11 cellular contexts compared by ENCODE assay signal in genomic region chr13:110311721-110312668, GRCh38. TPM values are rescaled to one million over a fixed set of nuclear protein-coding genes. Genes with fewer than 3 reads are reported as not detected.
A peak's percentile ranks its signal among the peaks of the same experiment; 100 is the strongest.
DNase-seq lines count a peak whose midpoint lies in the region; ATAC-seq and TF ChIP-seq lines count a peak whose summit lies in the region.
"Had no signal": no experiment of that assay in that cellular context is flagged by ENCODE, and none has a peak within 500 bp of the region (broad histone marks: within the 10 kb centered on the region; RNA-seq: fewer than 3 reads in every experiment).

No MANE protein-coding gene starts in this region.

- BruUV-seq in A673 (replicated peaks; lab: Mats Ljungman, UMichigan), result no TSS peak

- no peaks in the 10 kb centered on the region for H3K27me3 ChIP-seq in A673 (replicated peaks; ENCODE audit: insufficient read depth, low read depth, low read length, poor library complexity)
- no peaks in the 10 kb centered on the region for H3K27me3 ChIP-seq in prostate gland (replicated peaks; ENCODE audit: insufficient read depth)

- H3K27ac ChIP-seq in A673 (ENCODE audit: low read depth, low read length, poor library complexity, severe bottlenecking) (peak overlapping the region; percentile 37), prostate gland (peak overlapping the region; percentile 86 to 91)

- H3K9me3 ChIP-seq in A673 (ENCODE audit: low read depth, low read length, poor library complexity, severe bottlenecking) (no peaks in the 10 kb centered on the region), prostate gland (no peaks in the 10 kb centered on the region)

- 64% methylated on average over 23 of the region's 23 CpGs for WGBS in prostate gland

- peaks cover 9% of the 10 kb centered on the region for H3K36me3 ChIP-seq in A673 (ENCODE audit: insufficient read depth, low read length, poor library complexity, severe bottlenecking)
- no peaks in the 10 kb centered on the region for H3K36me3 ChIP-seq in prostate gland

- POLR2A ChIA-PET in A673 (lab: Charles Lee; ENCODE audit: low non-redundant PET), result no interaction called here

- no peak for DNase-seq in A673 (ENCODE audit: low spot score)
- peak; percentile 64 for DNase-seq in amniotic epithelial cell (ENCODE audit: low read depth)
- DNase-seq in left ventricle myocardium superior, result peak; percentile 45
- DNase-seq in prostate gland (ENCODE audit: low spot score), result no peak
- no peak for DNase-seq in SW480 (ENCODE audit: low spot score)
- DNase-seq: occipital lobe; stimulated activated CD4-positive, alpha-beta T cell treated with anti-CD3 and anti-CD28 coated beads, Interleukin-4, amount 100 ng/mL, for 4 hours; stimulated activated naive CD8-positive, alpha-beta T cell treated with anti-CD3 and anti-CD28 coated beads, Interleukin-15, amount 100 ng/mL, for 72 hours had no signal

- TF ChIP-seq POLR2A in prostate gland (IDR thresholded peaks at IDR 0.05), result no peak

- no peak for ATAC-seq in left ventricle myocardium superior
- ATAC-seq in GM19328 (IDR thresholded peaks at IDR 0.05; ENCODE audit: unreplicated experiment), result no peak
- ATAC-seq in GM18520 (IDR thresholded peaks at IDR 0.05; ENCODE audit: unreplicated experiment), result no peak
- ATAC-seq in GM18868 (IDR thresholded peaks at IDR 0.05; ENCODE audit: unreplicated experiment), result no peak
- ATAC-seq: stimulated activated naive CD8-positive, alpha-beta T cell treated with anti-CD3 and anti-CD28 coated beads, Interleukin-15, amount 100 ng/mL, for 72 hours had no signal

- H3K4me1 ChIP-seq in A673 (ENCODE audit: insufficient read depth, low read length, poor library complexity, severe bottlenecking), result peaks cover 40% of the 10 kb centered on the region
- H3K4me1 ChIP-seq in prostate gland (replicated peaks), result no peaks in the 10 kb centered on the region

- CTCF ChIA-PET in A673 (lab: Charles Lee), result no interaction called here

- no peak for TF ChIP-seq CTCF in A673 (conservative IDR thresholded peaks at IDR 0.05; ENCODE audit: low read depth, low read length)
- no peak for TF ChIP-seq CTCF in prostate gland (IDR thresholded peaks at IDR 0.05)

- H3K4me3 ChIP-seq in A673 (ENCODE audit: low read depth, low read length, poor library complexity, severe bottlenecking), result no peak overlapping the region
- peak overlapping the region in 1 of 2 donors; percentile 2 for H3K4me3 ChIP-seq in prostate gland

- intact Hi-C loops in A673 (cut with micrococcal nuclease; ENCODE audit: unreplicated experiment) (no loop called here), left ventricle myocardium superior (cut with micrococcal nuclease) (no loop called here), prostate gland (cut with DNase I) (no loop called here)

RNA-seq across cellular contexts. Expression of gene COL4A2, which starts 4.9 kb away (rescaled TPM):
- total RNA-seq in A673 (2021) (184 and 193 TPM in 2 replicates), left ventricle myocardium superior (126 TPM), prostate gland (100 to 1,000 TPM in 1 of 2 donors, 10 to 100 TPM in 1; 82.8 to 193 TPM)

RNA-seq across cellular contexts. Expression of gene COL4A1, which starts 5.0 kb away (rescaled TPM):
- 83.9 and 86.0 TPM in 2 replicates for total RNA-seq in A673 (2021)
- 119 TPM for total RNA-seq in left ventricle myocardium superior
- total RNA-seq in prostate gland, result 100 to 1,000 TPM in 1 of 2 donors, 10 to 100 TPM in 1; 37.3 to 132 TPM

Comparison
In these comparisons a context has a peak if more than half of its experiments do, and no peak if none do; other contexts are left out.
1. DNase-seq: peak in amniotic epithelial cell (single experiment) and left ventricle myocardium superior (single experiment); none in A673 (single experiment), prostate gland (single experiment) and SW480 (single experiment).